Comparison of ENCODE assay signal across 12 cellular contexts in the genomic region with DNA sequence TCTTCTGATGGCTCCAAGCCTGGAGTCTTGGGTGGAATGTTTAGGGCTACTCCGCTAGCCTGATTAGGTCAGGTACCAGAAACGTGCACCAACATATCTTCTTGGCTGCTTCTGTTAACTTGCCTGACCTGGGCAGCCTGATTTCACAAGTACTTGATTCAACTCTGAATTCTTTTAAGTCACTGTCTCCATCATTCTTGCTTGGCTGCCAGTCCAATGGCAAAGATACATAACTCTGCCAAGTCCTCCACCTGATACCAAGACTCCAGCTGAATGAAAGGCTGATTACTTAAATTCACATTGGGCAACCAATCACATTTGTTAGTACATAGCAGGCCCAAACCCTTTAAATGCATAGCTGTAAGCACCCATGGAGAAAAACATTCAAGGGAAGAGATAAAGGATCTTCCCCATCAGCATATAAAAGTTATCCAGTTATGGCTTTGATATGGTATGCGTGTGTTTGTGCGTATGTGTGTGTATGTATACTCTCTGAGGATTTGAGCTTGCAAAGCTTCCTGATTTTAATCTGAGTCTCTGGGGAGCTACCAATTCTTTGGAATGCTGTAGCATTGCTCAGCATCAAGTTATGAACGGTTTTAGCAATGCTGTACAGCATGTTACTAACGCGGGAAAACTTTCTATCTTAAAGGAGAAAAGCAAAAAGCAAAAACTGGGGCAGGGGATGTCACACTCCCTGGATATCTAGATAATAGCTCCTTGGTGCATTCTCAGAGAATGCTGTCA.
DNase-seq lines count a peak whose midpoint lies in the region; ATAC-seq and TF ChIP-seq lines count a peak whose summit lies in the region.
"Had no signal": no experiment of that assay in that cellular context is flagged by ENCODE, and none has a peak within 500 bp of the region (broad histone marks: within the 10 kb centered on the region; RNA-seq: fewer than 3 reads in every experiment).

No MANE protein-coding gene starts in this region.

- H3K36me3 ChIP-seq in heart left ventricle, result no peaks in the 10 kb centered on the region
- no peaks in the 10 kb centered on the region for H3K36me3 ChIP-seq in left ventricle myocardium inferior
- H3K36me3 ChIP-seq in transverse colon, result no peaks in the 10 kb centered on the region
- H3K36me3 ChIP-seq: BE2C had no signal

- H3K27ac ChIP-seq in heart left ventricle (no peak overlapping the region), left ventricle myocardium inferior (replicated peaks) (no peak overlapping the region), transverse colon (no peak overlapping the region)
- H3K27ac ChIP-seq: C4-2B had no signal

- intact Hi-C loops in heart left ventricle (cut with DNase I), result no loop called here
- intact Hi-C loops in left ventricle myocardium inferior (cut with micrococcal nuclease), result no loop called here
- intact Hi-C loops in transverse colon (cut with DNase I; ENCODE audit: low total_unique reads), result no loop called here

- TF ChIP-seq EP300 in transverse colon (IDR thresholded peaks at IDR 0.05; ENCODE audit: low read depth), result no peak

- TF ChIP-seq CTCF in heart left ventricle (IDR thresholded peaks at IDR 0.05) (no peak), left ventricle myocardium inferior (IDR thresholded peaks at IDR 0.05; ENCODE audit: borderline replicate concordance) (no peak), fibroblast of pulmonary artery (IDR thresholded peaks at IDR 0.05; ENCODE audit: low read length, missing control alignments) (no peak), transverse colon (IDR thresholded peaks at IDR 0.05) (no peak)

- ATAC-seq in heart left ventricle, result peak in 3 of 4 donors; percentile 9 to 54 (median 54)
- ATAC-seq in GM18502 (IDR thresholded peaks at IDR 0.05; ENCODE audit: poor library complexity, unreplicated experiment), result no peak
- ATAC-seq in HG02763 (IDR thresholded peaks at IDR 0.05; ENCODE audit: unreplicated experiment), result no peak
- ATAC-seq: HCT116 had no signal

- DNase-seq in heart left ventricle, result peak in 1 of 5 donors; percentile 25
- no peak for DNase-seq in left ventricle myocardium inferior
- peak; percentile 0 for DNase-seq in LHCN-M2 (ENCODE audit: low read depth)
- DNase-seq in fibroblast of pulmonary artery (ENCODE audit: low read depth), result peak; percentile 1
- no peak for DNase-seq in transverse colon
- DNase-seq: BE2C; CD4-positive, alpha-beta memory T cell; DMS53 had no signal

- TF ChIP-seq POLR2A in heart left ventricle (IDR thresholded peaks at IDR 0.05) (no peak), transverse colon (IDR thresholded peaks at IDR 0.05) (no peak)

- H3K4me1 ChIP-seq in heart left ventricle, result peaks cover 0 to 6% (median 0%) of the 10 kb centered on the region in 12 donors
- no peaks in the 10 kb centered on the region for H3K4me1 ChIP-seq in left ventricle myocardium inferior
- no peaks in the 10 kb centered on the region for H3K4me1 ChIP-seq in transverse colon
- H3K4me1 ChIP-seq: BE2C had no signal

- H3K27me3 ChIP-seq in heart left ventricle, result no peaks in the 10 kb centered on the region
- no peaks in the 10 kb centered on the region for H3K27me3 ChIP-seq in left ventricle myocardium inferior (ENCODE audit: low read depth)
- no peaks in the 10 kb centered on the region for H3K27me3 ChIP-seq in transverse colon
- H3K27me3 ChIP-seq: BE2C had no signal

- H3K4me3 ChIP-seq in heart left ventricle (no peak overlapping the region), left ventricle myocardium inferior (no peak overlapping the region), fibroblast of pulmonary artery (replicated peaks; ENCODE audit: low read depth, low read length) (no peak overlapping the region), transverse colon (no peak overlapping the region)

- WGBS in heart left ventricle, 4 donors, result 29 to 62% (median 45%) methylated on average over 7 of the region's 7 CpGs
- 75 to 85% methylated on average over 2 to 7 of the region's 7 CpGs for WGBS in transverse colon (ENCODE audit: low coverage in 1 of 2), 2 donors

- in situ Hi-C loops in transverse colon (cut with MboI; ENCODE audit: low pct_ligation_motif_present in 1 of 4, low pct_unique_long_range_greater_than_20kb in 1 of 4, low sequenced_read_pairs in 3 of 4), result no loop called here

- H3K9me3 ChIP-seq in heart left ventricle (no peaks in the 10 kb centered on the region), left ventricle myocardium inferior (replicated peaks) (no peaks in the 10 kb centered on the region), transverse colon (no peaks in the 10 kb centered on the region)
- H3K9me3 ChIP-seq: BE2C had no signal

Comparison
In these comparisons a context has a peak if more than half of its experiments do, and no peak if none do; other contexts are left out.
1. ATAC-seq: peak in heart left ventricle (3 of 4); none in GM18502 (single experiment) and HG02763 (single experiment).
2. DNase-seq: peak in LHCN-M2 (single experiment) and fibroblast of pulmonary artery (single experiment); none in left ventricle myocardium inferior (single experiment) and transverse colon (single experiment).